19 cellular contexts compared by ENCODE assay signal in the genomic region with DNA sequence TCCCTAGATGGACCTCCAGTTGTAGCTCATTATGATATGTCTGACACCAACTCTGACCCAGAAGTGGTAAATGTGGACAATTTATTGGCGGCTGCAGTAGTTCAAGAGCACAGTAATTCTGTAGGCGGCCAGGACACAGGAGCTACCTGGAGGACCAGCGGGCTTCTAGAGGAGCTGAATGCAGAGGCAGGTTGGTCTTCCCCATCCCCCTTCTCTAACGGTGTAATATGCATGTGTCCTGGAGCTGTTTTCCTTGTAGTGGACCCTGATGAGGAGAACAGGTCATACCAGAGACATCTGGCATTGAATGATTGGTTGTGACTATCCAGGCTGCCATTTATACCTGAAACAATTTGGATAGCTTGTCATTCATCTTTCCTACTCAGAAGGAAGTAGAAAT.
"Had no signal": no experiment of that assay in that cellular context is flagged by ENCODE, and none has a peak within 500 bp of the region (broad histone marks: within the 10 kb centered on the region; RNA-seq: fewer than 3 reads in every experiment).

No MANE protein-coding gene starts in this region.

- H2AFZ ChIP-seq: hepatocyte had no signal

- FAIRE-seq: islet of Langerhans had no signal

- H3K4me3 Mint-ChIP-seq: activated naive CD8-positive, alpha-beta T cell; effector memory CD8-positive, alpha-beta T cell; neural crest cell had no signal

- H3K4me3 ChIP-seq: cardiac muscle cell, hepatocyte, ovary, psoas muscle, skin epidermis, thoracic aorta had no signal

- H3K27me3 Mint-ChIP-seq: activated naive CD8-positive, alpha-beta T cell; effector memory CD8-positive, alpha-beta T cell had no signal

- DNase-seq: activated CD4-positive, alpha-beta T cell treated with anti-CD3 and anti-CD28 coated beads, Interleukin-2, amount 50 U/mL, for 4 hours; activated gamma-delta T cell; effector memory CD8-positive, alpha-beta T cell; foreskin fibroblast; left cardiac atrium; ovary; psoas muscle; right cardiac atrium; stimulated activated CD4-positive, alpha-beta T cell treated with anti-CD3 and anti-CD28 coated beads, Interleukin-4, amount 100 ng/mL, for 1 hour; T-helper 1 cell; T1000 had no signal

- H3K9me3 ChIP-seq: ovary, psoas muscle, thoracic aorta had no signal

- ATAC-seq: effector memory CD8-positive, alpha-beta T cell; left cardiac atrium; psoas muscle; right cardiac atrium had no signal

- H3K9me3 Mint-ChIP-seq: effector memory CD8-positive, alpha-beta T cell; neural crest cell had no signal

- H3K36me3 ChIP-seq: cardiac muscle cell, ovary had no signal

- H3K27ac ChIP-seq: cardiac muscle cell, epithelial cell of prostate, hepatocyte, ovary, psoas muscle, skin epidermis, thoracic aorta had no signal

- H3K4me1 Mint-ChIP-seq: neural crest cell had no signal

- H3K4me2 ChIP-seq: hepatocyte had no signal

- H3K27me3 ChIP-seq: cardiac muscle cell, hepatocyte, ovary had no signal
